Comparison of ENCODE assay signal across 8 cellular contexts in genomic region chr14:73567951-73568885, GRCh38. TPM values are rescaled to one million over a fixed set of nuclear protein-coding genes. Genes with fewer than 3 reads are reported as not detected.
DNase-seq lines count a peak whose midpoint lies in the region; ATAC-seq and TF ChIP-seq lines count a peak whose summit lies in the region.

No MANE protein-coding gene starts in this region.

- no peaks in the 10 kb centered on the region for H3K36me3 ChIP-seq in left ventricle myocardium inferior

- ATAC-seq in GM18873 (IDR thresholded peaks at IDR 0.05; ENCODE audit: low FRiP score, unreplicated experiment) (no peak), GM18502 (IDR thresholded peaks at IDR 0.05; ENCODE audit: poor library complexity, unreplicated experiment) (no peak)

- H3K27me3 ChIP-seq in left ventricle myocardium inferior (ENCODE audit: low read depth): no peaks in the 10 kb centered on the region

- intact Hi-C loops in left ventricle myocardium inferior (cut with micrococcal nuclease): no loop called here

- peaks cover 49% of the 10 kb centered on the region for H3K4me1 ChIP-seq in left ventricle myocardium inferior

- H3K9me3 ChIP-seq in left ventricle myocardium inferior (replicated peaks): no peaks in the 10 kb centered on the region

- peak overlapping the region; percentile 96 for H3K27ac ChIP-seq in left ventricle myocardium inferior (replicated peaks)

- H3K4me3 ChIP-seq in left ventricle myocardium inferior: peak overlapping the region; percentile 76

- TF ChIP-seq CTCF in left ventricle myocardium inferior (IDR thresholded peaks at IDR 0.05; ENCODE audit: borderline replicate concordance): no peak

- peak; percentile 44 for DNase-seq in stimulated activated CD4-positive, alpha-beta T cell treated with anti-CD3 and anti-CD28 coated beads, Interleukin-15, amount 100 ng/mL, for 24 hours
- DNase-seq in stimulated activated CD4-positive, alpha-beta T cell treated with anti-CD3 and anti-CD28 coated beads, Interleukin-4, amount 100 ng/mL, for 1 hour: no peak
- DNase-seq in activated CD4-positive, alpha-beta T cell treated with anti-CD3 and anti-CD28 coated beads, Interleukin-2, amount 50 U/mL, for 48 hours: peak; percentile 20 to 42
- DNase-seq in left ventricle myocardium inferior: no peak
- DNase-seq in stimulated activated CD4-positive, alpha-beta T cell treated with anti-CD3 and anti-CD28 coated beads, Interleukin-4, amount 100 ng/mL, for 24 hours: peak; percentile 44
- DNase-seq in NCI-H1436 (lab: John Stamatoyannopoulos, UW): no peak

RNA-seq across cellular contexts. Expression of gene ACOT2, which starts 0.8 kb away (rescaled TPM):
- total RNA-seq in left ventricle myocardium inferior: 191 TPM

RNA-seq across cellular contexts. Expression of gene HEATR4, which starts 9.5 kb away (rescaled TPM):
- total RNA-seq in left ventricle myocardium inferior: 0.38 TPM

RNA-seq across cellular contexts. Expression of gene ACOT4, which starts 23.5 kb away (rescaled TPM):
- total RNA-seq in left ventricle myocardium inferior: 0.77 TPM

RNA-seq across cellular contexts. Expression of gene ACOT1, which starts 31.3 kb away (rescaled TPM):
- total RNA-seq in left ventricle myocardium inferior: 20.3 TPM

RNA-seq across cellular contexts. Expression of gene ACOT6, which starts 44.1 kb away (rescaled TPM):
- not detected for total RNA-seq in left ventricle myocardium inferior

Comparison
In these comparisons a context has a peak if more than half of its experiments do, and no peak if none do; other contexts are left out.
1. DNase-seq: peak in stimulated activated CD4-positive, alpha-beta T cell treated with anti-CD3 and anti-CD28 coated beads, Interleukin-15, amount 100 ng/mL, for 24 hours (single experiment), activated CD4-positive, alpha-beta T cell treated with anti-CD3 and anti-CD28 coated beads, Interleukin-2, amount 50 U/mL, for 48 hours (2 of 2) and stimulated activated CD4-positive, alpha-beta T cell treated with anti-CD3 and anti-CD28 coated beads, Interleukin-4, amount 100 ng/mL, for 24 hours (single experiment); none in stimulated activated CD4-positive, alpha-beta T cell treated with anti-CD3 and anti-CD28 coated beads, Interleukin-4, amount 100 ng/mL, for 1 hour (single experiment), left ventricle myocardium inferior (single experiment) and NCI-H1436 (single experiment).